ENCODE assay signal across 1 cellular context in genomic region chr1:173864179-173864867, GRCh38.
TF ChIP-seq lines count a peak whose summit lies in the region.

No MANE protein-coding gene starts in this region.

TF ChIP-seq in IMR-90, 13 proteins besides CTCF, POLR2A, EP300 and RAD21:
- no peak for TF ChIP-seq SMC3 (IDR thresholded peaks at IDR 0.05; ENCODE audit: low read depth, low read length)
- no peak for TF ChIP-seq RCOR1 (IDR thresholded peaks at IDR 0.05; ENCODE audit: insufficient replicate concordance, low read length)
- TF ChIP-seq, protein P1, sequence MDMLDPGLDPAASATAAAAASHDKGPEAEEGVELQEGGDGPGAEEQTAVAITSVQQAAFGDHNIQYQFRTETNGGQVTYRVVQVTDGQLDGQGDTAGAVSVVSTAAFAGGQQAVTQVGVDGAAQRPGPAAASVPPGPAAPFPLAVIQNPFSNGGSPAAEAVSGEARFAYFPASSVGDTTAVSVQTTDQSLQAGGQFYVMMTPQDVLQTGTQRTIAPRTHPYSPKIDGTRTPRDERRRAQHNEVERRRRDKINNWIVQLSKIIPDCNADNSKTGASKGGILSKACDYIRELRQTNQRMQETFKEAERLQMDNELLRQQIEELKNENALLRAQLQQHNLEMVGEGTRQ (IDR thresholded peaks at IDR 0.05; ENCODE audit: low read depth, low read length): no peak
- TF ChIP-seq MXI1 (IDR thresholded peaks at IDR 0.05; ENCODE audit: borderline replicate concordance, low read depth, low read length): no peak
- TF ChIP-seq BHLHE40 (IDR thresholded peaks at IDR 0.05; ENCODE audit: low read depth, low read length): no peak
- TF ChIP-seq CEBPB (IDR thresholded peaks at IDR 0.05; ENCODE audit: low read depth, low read length): no peak
- no peak for TF ChIP-seq MAFK (IDR thresholded peaks at IDR 0.05; ENCODE audit: low read depth, low read length)
- no peak for TF ChIP-seq NFE2L2 (IDR thresholded peaks at IDR 0.05; ENCODE audit: low read depth, low read length)
- no peak for TF ChIP-seq FOS (IDR thresholded peaks at IDR 0.05; ENCODE audit: low read depth, low read length)
